Comparison of ENCODE assay signal across 8 cellular contexts in genomic region chr17:43393944-43394482, GRCh38. TPM values are rescaled to one million over a fixed set of nuclear protein-coding genes. Genes with fewer than 3 reads are reported as not detected.
DNase-seq lines count a peak whose midpoint lies in the region; ATAC-seq and TF ChIP-seq lines count a peak whose summit lies in the region.

No MANE protein-coding gene starts in this region.

- H3K4me1 Mint-ChIP-seq in dendritic cell treated with granulocyte-macrophage colony-stimulating factor and Interleukin-4, amounts not matched to agents 40 ng/mL and 50 ng/mL, for 4 days (ENCODE audit: low read depth): peaks cover 67% of the 10 kb centered on the region

- no peaks in the 10 kb centered on the region for H3K27me3 Mint-ChIP-seq in dendritic cell treated with granulocyte-macrophage colony-stimulating factor and Interleukin-4, amounts not matched to agents 40 ng/mL and 50 ng/mL, for 4 days

- POLR2A ChIA-PET in HEK293T (lab: Yijun Ruan, JAX): interaction anchor here (0.7 to 12.4 kb wide), 7 partner anchors 9 to 224 kb away, joined by 3 to 232 read pairs (median 5); partner anchors contain the start of gene DHX8

- intact Hi-C loops in dendritic cell treated with granulocyte-macrophage colony-stimulating factor and Interleukin-4, amounts not matched to agents 40 ng/mL and 50 ng/mL, for 4 days (cut with micrococcal nuclease): loop anchor here (1.0 kb wide), 1 partner anchor 89 kb away; the partner anchor contains the start of gene DHX8
- intact Hi-C loops in right lobe of liver (cut with DNase I): loop anchor here in 1 of 2 donors (5.0 kb wide), 1 partner anchor 88 kb away; the partner anchor contains the start of gene DHX8

- TF ChIP-seq POLR2A in right lobe of liver (IDR thresholded peaks at IDR 0.05): no peak

- no peaks in the 10 kb centered on the region for H3K36me3 ChIP-seq in right lobe of liver

- H3K4me3 ChIP-seq in right lobe of liver: no peak overlapping the region

- H3K27ac ChIP-seq in right lobe of liver: no peak overlapping the region

- no peaks in the 10 kb centered on the region for H3K27me3 ChIP-seq in right lobe of liver

- peak; percentile 83 for DNase-seq in AG20443 (ENCODE audit: low spot score)
- peak; percentile 79 for DNase-seq in HEK293T (ENCODE audit: extremely low spot score)
- DNase-seq in NCI-H69 (lab: John Stamatoyannopoulos, UW): peak; percentile 92
- peak; percentile 82 to 89 for DNase-seq in activated CD4-positive, alpha-beta T cell treated with anti-CD3 and anti-CD28 coated beads, Interleukin-2, amount 50 U/mL, for 24 hours (ENCODE audit: low read depth in 1 of 2, low spot score in 1 of 2)
- peak; percentile 78 to 92 (median 80) for DNase-seq in right lobe of liver
- DNase-seq in stimulated activated CD4-positive, alpha-beta T cell treated with anti-CD3 and anti-CD28 coated beads, Interleukin-4, amount 100 ng/mL, for 24 hours: peak; percentile 94

- H3K4me3 Mint-ChIP-seq in dendritic cell treated with granulocyte-macrophage colony-stimulating factor and Interleukin-4, amounts not matched to agents 40 ng/mL and 50 ng/mL, for 4 days: no peak overlapping the region

- H3K9me3 Mint-ChIP-seq in dendritic cell treated with granulocyte-macrophage colony-stimulating factor and Interleukin-4, amounts not matched to agents 40 ng/mL and 50 ng/mL, for 4 days: no peaks in the 10 kb centered on the region

- H3K4me1 ChIP-seq in right lobe of liver: peaks cover 0 to 35% (median 0%) of the 10 kb centered on the region in 4 donors

- CTCF ChIA-PET in HEK293T (lab: Yijun Ruan, JAX): interaction anchor here (0.6 to 5.8 kb wide), 12 partner anchors 9 to 280 kb away, joined by 3 to 103 read pairs (median 4); partner anchors contain the start of gene DHX8

- WGBS in right lobe of liver (ENCODE audit: insufficient coverage, low coverage, low lambda C conversion rate, missing lambda C conversion rate): 33% methylated on average over 11 of the region's 11 CpGs

- H3K9me3 ChIP-seq in right lobe of liver: no peaks in the 10 kb centered on the region

- ATAC-seq in right lobe of liver (peak; percentile 61 to 70 (median 64)), HG03354 (IDR thresholded peaks at IDR 0.05; ENCODE audit: poor library complexity, severe bottlenecking, unreplicated experiment) (no peak)

- peak; percentile 93 to 98 (median 94) for TF ChIP-seq CTCF in right lobe of liver (IDR thresholded peaks at IDR 0.05)

- peak overlapping the region; percentile 94 for H3K27ac Mint-ChIP-seq in dendritic cell treated with granulocyte-macrophage colony-stimulating factor and Interleukin-4, amounts not matched to agents 40 ng/mL and 50 ng/mL, for 4 days

- peaks cover 9% of the 10 kb centered on the region for H3K36me3 Mint-ChIP-seq in dendritic cell treated with granulocyte-macrophage colony-stimulating factor and Interleukin-4, amounts not matched to agents 40 ng/mL and 50 ng/mL, for 4 days (ENCODE audit: low read depth)

TF ChIP-seq in HEK293T, 16 proteins besides CTCF, POLR2A, EP300 and RAD21:
- TF ChIP-seq FOXM1 (IDR thresholded peaks at IDR 0.05; ENCODE audit: borderline replicate concordance) (peak; percentile 21; the same call in 1 of the 2 replicates), PKNOX1 (IDR thresholded peaks at IDR 0.05) (no peak), BHLHE40 (IDR thresholded peaks at IDR 0.05; ENCODE audit: borderline replicate concordance) (no peak), TARDBP (IDR thresholded peaks at IDR 0.05) (no peak)

RNA-seq across cellular contexts. Expression of gene ARL4D, which starts 4.8 kb away (rescaled TPM):
- 10 to 100 TPM; 10.9 to 31.8 (median 13.2) TPM for total RNA-seq in right lobe of liver
